8 cellular contexts compared by ENCODE assay signal in genomic region chr18:34787931-34788532, GRCh38.
A peak's percentile ranks its signal among the peaks of the same experiment; 100 is the strongest.
DNase-seq lines count a peak whose midpoint lies in the region; ATAC-seq and TF ChIP-seq lines count a peak whose summit lies in the region.

No MANE protein-coding gene starts in this region.

- ATAC-seq in GM18517 (IDR thresholded peaks at IDR 0.05; ENCODE audit: unreplicated experiment) (peak; percentile 88), HG02970 (IDR thresholded peaks at IDR 0.05; ENCODE audit: low FRiP score, unreplicated experiment) (peak; percentile 80), esophagus mucosa (peak; percentile 67)
- peak; percentile 71 for ATAC-seq in naive thymus-derived CD4-positive, alpha-beta T cell

- peaks cover 0 to 6% (median 0%) of the 10 kb centered on the region in 7 donors for H3K4me1 Mint-ChIP-seq in naive thymus-derived CD4-positive, alpha-beta T cell

- CTCF ChIA-PET in naive thymus-derived CD4-positive, alpha-beta T cell (lab: Charles Lee) = interaction anchor here (0.6 to 1.2 kb wide), 2 partner anchors 9 to 25 kb away, joined by 3 read pairs; no protein-coding TSS in a partner anchor

- H3K36me3 ChIP-seq in BE2C = no peaks in the 10 kb centered on the region
- no peaks in the 10 kb centered on the region for H3K36me3 ChIP-seq in naive thymus-derived CD4-positive, alpha-beta T cell (ENCODE audit: control insufficient read depth in 2 of 3, insufficient read depth in 3 of 3, low read length in 3 of 3)

- no peak overlapping the region for H3K4me3 Mint-ChIP-seq in naive thymus-derived CD4-positive, alpha-beta T cell

- 0 out of 2 replicates have a peak, but pooled peaks cover 3% of the 10 kb centered on the region for H3K27me3 ChIP-seq in BE2C
- no peaks in the 10 kb centered on the region for H3K27me3 ChIP-seq in naive thymus-derived CD4-positive, alpha-beta T cell (ENCODE audit: control insufficient read depth in 2 of 2, insufficient read depth in 2 of 2, low read length in 2 of 2)

- H3K4me1 ChIP-seq in BE2C = no peaks in the 10 kb centered on the region
- no peaks in the 10 kb centered on the region for H3K4me1 ChIP-seq in naive thymus-derived CD4-positive, alpha-beta T cell (ENCODE audit: control insufficient read depth in 2 of 2, insufficient read depth in 2 of 2, low read length in 2 of 2)

- peak; percentile 53 for TF ChIP-seq CTCF in BE2C (IDR thresholded peaks at IDR 0.05; ENCODE audit: low read depth, low read length)

- H3K27ac Mint-ChIP-seq in naive thymus-derived CD4-positive, alpha-beta T cell = no peak overlapping the region

- POLR2A ChIA-PET in naive thymus-derived CD4-positive, alpha-beta T cell (lab: Charles Lee) = no interaction called here

- H3K27ac ChIP-seq in naive thymus-derived CD4-positive, alpha-beta T cell (ENCODE audit: low read depth, low read length) = no peak overlapping the region

- H3K9me3 Mint-ChIP-seq in naive thymus-derived CD4-positive, alpha-beta T cell = peaks cover 0 to 5% (median 0%) of the 10 kb centered on the region in 11 donors

- H3K36me3 Mint-ChIP-seq in naive thymus-derived CD4-positive, alpha-beta T cell = no peaks in the 10 kb centered on the region

- intact Hi-C loops in naive thymus-derived CD4-positive, alpha-beta T cell (cut with micrococcal nuclease) = loop anchor here (1.0 to 5.0 kb wide), 3 partner anchors 74 to 949 kb away; no protein-coding TSS in a partner anchor

- no peaks in the 10 kb centered on the region for H3K9me3 ChIP-seq in BE2C
- no peaks in the 10 kb centered on the region for H3K9me3 ChIP-seq in naive thymus-derived CD4-positive, alpha-beta T cell (ENCODE audit: control insufficient read depth in 2 of 3, low read length in 3 of 3)

- no peak overlapping the region for H3K4me3 ChIP-seq in BE2C (ENCODE audit: low read depth, low read length)
- no peak overlapping the region for H3K4me3 ChIP-seq in naive thymus-derived CD4-positive, alpha-beta T cell (ENCODE audit: low read length)

- DNase-seq in BE2C = peak; percentile 19
- DNase-seq in NCI-H2029 treated with DMSO at 0.1 percent for 48 hours (lab: John Stamatoyannopoulos, UW) = peak; percentile 73
- DNase-seq in T-helper 9 cell = peak; percentile 3
- peak in 5 of 9 donors; percentile 11 to 35 (median 30) for DNase-seq in naive thymus-derived CD4-positive, alpha-beta T cell
- no peak for DNase-seq in activated effector memory CD4-positive, alpha-beta T cell treated with anti-CD3 and anti-CD28 coated beads, Interleukin-2, amount 50 U/mL, for 16 hours

- peaks cover 8 to 29% (median 22%) of the 10 kb centered on the region in 5 donors for H3K27me3 Mint-ChIP-seq in naive thymus-derived CD4-positive, alpha-beta T cell
